Comparison of ENCODE assay signal across 26 cellular contexts in the genomic region with DNA sequence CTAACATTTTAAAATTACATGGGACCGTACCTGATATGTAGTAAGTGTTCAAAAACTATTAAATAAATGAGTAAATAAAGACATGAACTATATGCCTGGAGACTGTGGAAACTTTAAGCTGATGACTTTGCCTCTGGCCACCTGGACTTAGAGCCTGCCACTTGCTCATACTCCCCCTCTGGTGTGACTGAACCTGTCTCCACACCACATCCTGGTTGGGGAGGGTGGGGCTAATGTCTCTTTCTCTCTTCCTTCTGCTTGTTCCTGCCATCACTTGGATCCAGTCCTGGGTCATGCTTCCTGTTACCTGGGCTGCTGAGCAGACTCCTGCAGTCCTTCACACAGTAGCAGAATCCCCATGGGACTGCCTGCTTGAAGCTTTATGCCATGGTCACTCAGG. TPM values are rescaled to one million over a fixed set of nuclear protein-coding genes. Genes with fewer than 3 reads are reported as not detected.
"Had no signal": no experiment of that assay in that cellular context is flagged by ENCODE, and none has a peak within 500 bp of the region (broad histone marks: within the 10 kb centered on the region; RNA-seq: fewer than 3 reads in every experiment).

No MANE protein-coding gene starts in this region.

- H3K27ac Mint-ChIP-seq: activated CD4-positive, alpha-beta T cell treated with anti-CD3 and anti-CD28 coated beads for 36 hours; activated naive CD4-positive, alpha-beta T cell treated with anti-CD3 and anti-CD28 coated beads, Interleukin-2, amount 10 ng/mL, durations not matched to agents 7 days and 5 days; activated T-cell treated with anti-CD3 and anti-CD28 coated beads, Interleukin-2, amount 50 U/mL, for 24 hours; memory B cell; natural killer cell; neural progenitor cell; T-cell; T-helper 2 cell treated with Interferon-gamma antibody and Interleukin-4, amounts not matched to agents 5 μg/mL and 100 μg/mL, for 36 hours had no signal

- H3K36me3 ChIP-seq: gastrocnemius medialis, neural progenitor cell, right atrium auricular region, transverse colon had no signal

- FAIRE-seq: colon, endometrium, kidney had no signal

- H3K27me3 ChIP-seq: gastrocnemius medialis, neural progenitor cell, right atrium auricular region had no signal

- H3K9ac ChIP-seq: neural progenitor cell had no signal

- H3K4me2 ChIP-seq: neural progenitor cell, smooth muscle cell had no signal

- H3K4me3 ChIP-seq: gastrocnemius medialis, neural progenitor cell, right atrium auricular region, smooth muscle cell, transverse colon had no signal

- H3K4me3 Mint-ChIP-seq: activated CD4-positive, alpha-beta T cell treated with anti-CD3 and anti-CD28 coated beads for 36 hours; activated naive CD4-positive, alpha-beta T cell treated with anti-CD3 and anti-CD28 coated beads, Interleukin-2, amount 10 ng/mL, durations not matched to agents 7 days and 5 days; activated T-cell treated with anti-CD3 and anti-CD28 coated beads, Interleukin-2, amount 50 U/mL, for 24 hours; memory B cell; natural killer cell; neural progenitor cell; T-cell; T-helper 2 cell treated with Interferon-gamma antibody and Interleukin-4, amounts not matched to agents 5 μg/mL and 100 μg/mL, for 36 hours had no signal

- H3K36me3 Mint-ChIP-seq: activated naive CD4-positive, alpha-beta T cell treated with anti-CD3 and anti-CD28 coated beads, Interleukin-2, amount 10 ng/mL, durations not matched to agents 7 days and 5 days; memory B cell; natural killer cell; neural progenitor cell; T-cell had no signal

- H2AFZ ChIP-seq: neural progenitor cell had no signal

- ATAC-seq: activated CD4-positive, alpha-beta T cell treated with anti-CD3 and anti-CD28 coated beads for 36 hours; gastrocnemius medialis; natural killer cell; T-cell had no signal

- DNase-seq: activated CD4-positive, alpha-beta T cell treated with anti-CD3 and anti-CD28 coated beads for 36 hours; activated CD4-positive, CD25-positive, alpha-beta regulatory T cell; activated CD8-positive, alpha-beta memory T cell treated with anti-CD3 and anti-CD28 coated beads, Interleukin-2, amount 50 U/mL, for 48 hours; activated gamma-delta T cell; activated naive CD4-positive, alpha-beta T cell treated with anti-CD3 and anti-CD28 coated beads, Interleukin-2, amount 10 ng/mL, durations not matched to agents 7 days and 5 days; activated T-cell treated with anti-CD3 and anti-CD28 coated beads, Interleukin-2, amount 50 U/mL, for 24 hours; amygdala; effector CD8-positive, alpha-beta T cell; gastrocnemius medialis; head of caudate nucleus; hippocampal formation; kidney; natural killer cell; stimulated activated CD4-positive, alpha-beta T cell treated with anti-CD3 and anti-CD28 coated beads, Interleukin-1b, Interleukin-23, amount 100 ng/mL, for 48 hours; stimulated activated naive CD4-positive, alpha-beta T cell; T-cell; transverse colon had no signal

- H3K4me1 ChIP-seq: gastrocnemius medialis, neural progenitor cell, right atrium auricular region, transverse colon had no signal

- H3K27ac ChIP-seq: epithelial cell of prostate, gastrocnemius medialis, neural progenitor cell, right atrium auricular region, transverse colon had no signal

- H3K9me3 Mint-ChIP-seq: memory B cell, natural killer cell, neural progenitor cell had no signal

- H3K4me1 Mint-ChIP-seq: activated CD4-positive, alpha-beta T cell treated with anti-CD3 and anti-CD28 coated beads for 36 hours; memory B cell; natural killer cell had no signal

- H3K9me3 ChIP-seq: gastrocnemius medialis, right atrium auricular region, transverse colon had no signal

RNA-seq across cellular contexts. Expression of a gene that starts 8.2 kb away (rescaled TPM):
- total RNA-seq: activated CD8-positive, alpha-beta memory T cell treated with anti-CD3 and anti-CD28 coated beads for 36 hours; right atrium auricular region had no signal
